ENCODE assay signal across 14 cellular contexts in genomic region chr5:135529576-135529975, GRCh38. TPM values are rescaled to one million over a fixed set of nuclear protein-coding genes. Genes with fewer than 3 reads are reported as not detected.
"Had no signal": no experiment of that assay in that cellular context is flagged by ENCODE, and none has a peak within 500 bp of the region (broad histone marks: within the 10 kb centered on the region; RNA-seq: fewer than 3 reads in every experiment).

No MANE protein-coding gene starts in this region.

RNA-seq across cellular contexts. Expression of gene NEUROG1, which starts 6.2 kb away (rescaled TPM):
- total RNA-seq: stomach, subcutaneous adipose tissue, suprapubic skin, testis, thoracic aorta, thyroid gland, tibial nerve, transverse colon, upper lobe of left lung, upper lobe of right lung, ureter, urinary bladder, uterus, vagina had no signal
- polyA plus RNA-seq: stomach, urinary bladder had no signal
